ENCODE assay signal across 10 cellular contexts in genomic region chr9:128244443-128245226, GRCh38. TPM values are rescaled to one million over a fixed set of nuclear protein-coding genes. Genes with fewer than 3 reads are reported as not detected.
DNase-seq lines count a peak whose midpoint lies in the region; ATAC-seq and TF ChIP-seq lines count a peak whose summit lies in the region.
"Had no signal": no experiment of that assay in that cellular context is flagged by ENCODE, and none has a peak within 500 bp of the region (broad histone marks: within the 10 kb centered on the region; RNA-seq: fewer than 3 reads in every experiment).

No MANE protein-coding gene starts in this region.

- POLR2A ChIA-PET in CD8-positive, alpha-beta T cell (lab: Charles Lee) = no interaction called here

- DNase-seq in GM03348 (ENCODE audit: low spot score) (peak; percentile 97), SKM-1 (lab: John Stamatoyannopoulos, UW; ENCODE audit: unreplicated experiment) (peak; percentile 90), cardiac septum (ENCODE audit: low spot score) (peak; percentile 90), sigmoid colon (peak; percentile 95), NCI-H510A (lab: John Stamatoyannopoulos, UW) (no peak)
- DNase-seq in stimulated activated naive CD8-positive, alpha-beta T cell treated with anti-CD3 and anti-CD28 coated beads, Interleukin-15, Interleukin-2, amounts not matched to agents 100 U/mL and 50 U/mL, for 24 hours = no peak
- no peak for DNase-seq in CD8-positive, alpha-beta T cell
- DNase-seq: NK-92 treated with Interleukin-12 subunit alpha and Interleukin-12 subunit beta, amount 100 ng/mL, for 24 hours; stimulated activated CD4-positive, alpha-beta T cell treated with anti-CD3 and anti-CD28 coated beads, Interleukin-4, amount 100 ng/mL, for 24 hours had no signal

- CTCF ChIA-PET in CD8-positive, alpha-beta T cell (lab: Charles Lee) = no interaction called here

- no peaks in the 10 kb centered on the region for H3K36me3 Mint-ChIP-seq in CD8-positive, alpha-beta T cell

- 26 to 31% methylated on average over 29 of the region's 29 CpGs for WGBS in sigmoid colon, 2 donors

- H3K4me3 ChIP-seq in sigmoid colon = peak overlapping the region; percentile 14 to 42 (median 30)
- no peak overlapping the region for H3K4me3 ChIP-seq in CD8-positive, alpha-beta T cell (ENCODE audit: low read depth, low read length)

- H3K4me1 ChIP-seq in sigmoid colon = peaks cover 0 to 15% (median 12%) of the 10 kb centered on the region in 4 donors
- H3K4me1 ChIP-seq in CD8-positive, alpha-beta T cell (ENCODE audit: insufficient read depth, low read length) = peaks cover 18% of the 10 kb centered on the region

- peaks cover 24% of the 10 kb centered on the region for H3K27me3 Mint-ChIP-seq in CD8-positive, alpha-beta T cell (ENCODE audit: low read depth)

- no peak for TF ChIP-seq CTCF in sigmoid colon (IDR thresholded peaks at IDR 0.05)
- TF ChIP-seq CTCF in CD8-positive, alpha-beta T cell (IDR thresholded peaks at IDR 0.05) = no peak

- peak in 1 of 2 donors; percentile 18 for TF ChIP-seq POLR2A in sigmoid colon (IDR thresholded peaks at IDR 0.05)

- H3K36me3 ChIP-seq in sigmoid colon = no peaks in the 10 kb centered on the region
- no peaks in the 10 kb centered on the region for H3K36me3 ChIP-seq in CD8-positive, alpha-beta T cell (ENCODE audit: insufficient read depth, low read length)

- intact Hi-C loops in cardiac septum (cut with DNase I) = loop anchor here (5.0 kb wide), 1 partner anchor 42 kb away; the partner anchor contains the start of gene DNM1
- intact Hi-C loops in sigmoid colon (cut with DNase I) = no loop called here
- intact Hi-C loops in CD8-positive, alpha-beta T cell (cut with DNase I, micrococcal nuclease) = no loop called here

- peaks cover 0 to 16% (median 6%) of the 10 kb centered on the region in 3 donors for H3K27me3 ChIP-seq in sigmoid colon
- H3K27me3 ChIP-seq in CD8-positive, alpha-beta T cell (ENCODE audit: insufficient read depth, low read length) = no peaks in the 10 kb centered on the region

- TF ChIP-seq EP300 in sigmoid colon (IDR thresholded peaks at IDR 0.05) = no peak

- H3K9me3 Mint-ChIP-seq in CD8-positive, alpha-beta T cell = no peaks in the 10 kb centered on the region

- H3K4me1 Mint-ChIP-seq in CD8-positive, alpha-beta T cell (ENCODE audit: low read depth) = peaks cover 15% of the 10 kb centered on the region

- no peak for ATAC-seq in GM19324 (IDR thresholded peaks at IDR 0.05; ENCODE audit: low FRiP score, unreplicated experiment)
- ATAC-seq in stimulated activated naive CD8-positive, alpha-beta T cell treated with anti-CD3 and anti-CD28 coated beads, Interleukin-15, Interleukin-2, amounts not matched to agents 100 U/mL and 50 U/mL, for 24 hours = no peak
- no peak for ATAC-seq in CD8-positive, alpha-beta T cell

- H3K27ac Mint-ChIP-seq in CD8-positive, alpha-beta T cell = no peak overlapping the region

- H3K27ac ChIP-seq in sigmoid colon = peak overlapping the region; percentile 59 to 78 (median 66)
- no peak overlapping the region for H3K27ac ChIP-seq in CD8-positive, alpha-beta T cell (ENCODE audit: low read depth, low read length)

- no peak overlapping the region for H3K4me3 Mint-ChIP-seq in CD8-positive, alpha-beta T cell

- H3K9me3 ChIP-seq in sigmoid colon = no peaks in the 10 kb centered on the region
- no peaks in the 10 kb centered on the region for H3K9me3 ChIP-seq in CD8-positive, alpha-beta T cell (ENCODE audit: low read length)

RNA-seq across cellular contexts. Expression of gene GOLGA2, which starts 31.2 kb away (rescaled TPM):
- total RNA-seq in cardiac septum = 120 TPM
- total RNA-seq in sigmoid colon = 100 to 1,000 TPM in 1 of 4 donors, 10 to 100 TPM in 3; 76.0 to 104 (median 86.5) TPM
- 10 to 100 TPM; 48.1 to 82.7 (median 50.5) TPM for polyA plus RNA-seq in sigmoid colon
- total RNA-seq in CD8-positive, alpha-beta T cell = 10 to 100 TPM; 49.9 to 59.0 TPM

RNA-seq across cellular contexts. Expression of gene SWI5, which starts 31.4 kb away (rescaled TPM):
- 17.7 TPM for total RNA-seq in cardiac septum
- 10 to 100 TPM; 18.0 to 35.7 (median 23.4) TPM for total RNA-seq in sigmoid colon
- polyA plus RNA-seq in sigmoid colon = 10 to 100 TPM; 23.4 to 27.3 (median 24.1) TPM
- 1 to 10 TPM; 3.5 to 4.3 TPM for total RNA-seq in CD8-positive, alpha-beta T cell

RNA-seq across cellular contexts. Expression of gene DNM1, which starts 41.5 kb away (rescaled TPM):
- total RNA-seq in cardiac septum = 7.3 TPM
- total RNA-seq in sigmoid colon = 10 to 100 TPM in 2 of 4 donors, 1 to 10 TPM in 2; 7.7 to 40.2 (median 12.9) TPM
- polyA plus RNA-seq in sigmoid colon = 1 to 10 TPM in 2 of 3 donors, under 1 TPM in 1; 0.46 to 9.3 (median 1.2) TPM
- total RNA-seq in CD8-positive, alpha-beta T cell = 1 to 10 TPM; 1.4 to 1.5 TPM

RNA-seq across cellular contexts. Expression of gene CIZ1, which starts 53.3 kb away (rescaled TPM):
- total RNA-seq in cardiac septum (86.1 TPM), sigmoid colon (100 to 1,000 TPM in 1 of 4 donors, 10 to 100 TPM in 3; 60.2 to 116 (median 68.5) TPM)
- polyA plus RNA-seq in sigmoid colon = 10 to 100 TPM; 25.7 to 58.3 (median 46.8) TPM
- total RNA-seq in CD8-positive, alpha-beta T cell = 100 to 1,000 TPM; 109 to 116 TPM

Comparison
In these comparisons a context has a peak if more than half of its experiments do, and no peak if none do; other contexts are left out.
1. DNase-seq: peak in GM03348 (single experiment), SKM-1 (single experiment), cardiac septum (single experiment) and sigmoid colon (single experiment); none in stimulated activated naive CD8-positive, alpha-beta T cell treated with anti-CD3 and anti-CD28 coated beads, Interleukin-15, Interleukin-2, amounts not matched to agents 100 U/mL and 50 U/mL, for 24 hours (single experiment), NCI-H510A (single experiment) and CD8-positive, alpha-beta T cell (0 of 7).